20 cellular contexts compared by ENCODE assay signal in genomic region chr22:20261848-20262581, GRCh38. TPM values are rescaled to one million over a fixed set of nuclear protein-coding genes. Genes with fewer than 3 reads are reported as not detected.
A peak's percentile ranks its signal among the peaks of the same experiment; 100 is the strongest.
DNase-seq lines count a peak whose midpoint lies in the region; ATAC-seq, FAIRE-seq and TF ChIP-seq lines count a peak whose summit lies in the region.
"Had no signal": no experiment of that assay in that cellular context is flagged by ENCODE, and none has a peak within 500 bp of the region (broad histone marks: within the 10 kb centered on the region; RNA-seq: fewer than 3 reads in every experiment).

No MANE protein-coding gene starts in this region.

- peaks cover 4 to 98% (median 75%) of the 10 kb centered on the region in 10 experiments; a peak in 18 of 20 replicates for H3K4me1 ChIP-seq in BLaER1 treated with 17β-estradiol and CSF1 and Interleukin-3, amounts not matched to agents 10 nM and 100 nM
- H3K4me1 ChIP-seq in K562 (replicated peaks in 1 of 2; ENCODE audit: control insufficient read depth in 2 of 2, insufficient read depth in 2 of 2, low read length in 2 of 2) (peaks cover 6 to 68% of the 10 kb centered on the region in 2 experiments), spleen (peaks cover 0 to 80% (median 45%) of the 10 kb centered on the region in 6 donors)

- H3K36me3 Mint-ChIP-seq in glutamatergic neuron (ENCODE audit: unreplicated experiment), result no peaks in the 10 kb centered on the region
- H3K36me3 Mint-ChIP-seq: CD4-positive, CD25-positive, alpha-beta regulatory T cell; CD8-positive, alpha-beta memory T cell; IgD-negative memory B cell had no signal

- no peaks in the 10 kb centered on the region; a peak in 1 of 22 replicates for H3K27me3 ChIP-seq in BLaER1 treated with 17β-estradiol and CSF1 and Interleukin-3, amounts not matched to agents 10 nM and 100 nM
- H3K27me3 ChIP-seq in K562 (ENCODE audit: control insufficient read depth in 2 of 2, insufficient read depth in 2 of 2, low read length in 2 of 2) (peaks cover 7 to 61% of the 10 kb centered on the region in 2 experiments; a peak in 4 of 5 replicates), spleen (replicated peaks in 1 of 7) (peaks cover 0 to 7% (median under 1%) of the 10 kb centered on the region in 7 donors)

- CTCF ChIA-PET in K562 (lab: Yijun Ruan, JAX; ENCODE audit: low intra/inter-chr PET ratio), result no interaction called here

- TF ChIP-seq CTCF in K562 (IDR thresholded peaks at IDR 0.05 in 2 of 3, conservative IDR thresholded peaks at IDR 0.05 in 1 of 3; ENCODE audit: insufficient read depth in 2 of 3, low read depth in 1 of 3, low read length in 3 of 3) (no peak), glutamatergic neuron (IDR thresholded peaks at IDR 0.05; ENCODE audit: partially characterized antibody, unreplicated experiment) (no peak), spleen (IDR thresholded peaks at IDR 0.05 in 8 of 11, conservative IDR thresholded peaks at IDR 0.05 in 3 of 11) (no peak)

- H3K9ac ChIP-seq in BLaER1 treated with 17β-estradiol and CSF1 and Interleukin-3, amounts not matched to agents 10 nM and 100 nM, result peak overlapping the region in 3 of 11 experiments; percentile 38 to 46 (median 42); a peak in 2 of 22 replicates
- H3K9ac ChIP-seq in K562 (ENCODE audit: insufficient read depth in 1 of 2, low read depth in 2 of 2, low read length in 2 of 2), result peak overlapping the region in 1 of 2 experiments; percentile 18; a peak in 1 of 4 replicates
- H3K9ac ChIP-seq: GM23248 had no signal

- H3K36me3 ChIP-seq in BLaER1 treated with 17β-estradiol and CSF1 and Interleukin-3, amounts not matched to agents 10 nM and 100 nM, result peaks cover 0 to 8% (median 0%) of the 10 kb centered on the region in 11 experiments; a peak in 3 of 22 replicates
- H3K36me3 ChIP-seq in K562 (ENCODE audit: control insufficient read depth, insufficient read depth, low read length), result no peaks in the 10 kb centered on the region
- no peaks in the 10 kb centered on the region for H3K36me3 ChIP-seq in spleen
- H3K36me3 ChIP-seq: HAP-1 had no signal

- TF ChIP-seq RAD21 in K562 (CRISPR knock-in tag; conservative IDR thresholded peaks at IDR 0.05 in 1 of 2, IDR thresholded peaks at IDR 0.05 in 1 of 2), result no peak

- in situ Hi-C loops in K562 (cut with MboI), result no loop called here

- H3K27me3 Mint-ChIP-seq in glutamatergic neuron (ENCODE audit: unreplicated experiment), result peaks cover 4% of the 10 kb centered on the region

- peak overlapping the region; percentile 22 for H3K27ac Mint-ChIP-seq in glutamatergic neuron (ENCODE audit: unreplicated experiment)
- H3K27ac Mint-ChIP-seq: CD4-positive, CD25-positive, alpha-beta regulatory T cell; CD8-positive, alpha-beta memory T cell; IgD-negative memory B cell had no signal

- POLR2A ChIA-PET in K562 (lab: Yijun Ruan, JAX), result interaction anchor here (0.6 to 1.1 kb wide), 7 partner anchors 8 to 350 kb away, joined by 3 to 4 read pairs (median 3); no protein-coding TSS in a partner anchor

- ATAC-seq in K562, result peak; percentile 1; the same call in 1 of the 3 replicates
- ATAC-seq in HG02798 (IDR thresholded peaks at IDR 0.05; ENCODE audit: poor library complexity, unreplicated experiment), result no peak

- no peak overlapping the region for H3K4me3 ChIP-seq in BLaER1 treated with 17β-estradiol and CSF1 and Interleukin-3, amounts not matched to agents 10 nM and 100 nM
- no peak overlapping the region for H3K4me3 ChIP-seq in K562
- no peak overlapping the region for H3K4me3 ChIP-seq in spleen
- H3K4me3 ChIP-seq: GM23248, HAP-1 had no signal

- H3K4me2 ChIP-seq in BLaER1 treated with 17β-estradiol and CSF1 and Interleukin-3, amounts not matched to agents 10 nM and 100 nM, result peak overlapping the region in 8 of 11 experiments; percentile 69 to 99 (median 90); a peak in 16 of 22 replicates
- H3K4me2 ChIP-seq in K562 (ENCODE audit: insufficient read depth, low read length), result no peak overlapping the region

- BruUV-seq in K562 (replicated peaks; lab: Mats Ljungman, UMichigan), result no TSS peak

- peaks cover 6% of the 10 kb centered on the region for H3K9me1 ChIP-seq in K562 (ENCODE audit: control insufficient read depth, insufficient read depth, low read length)

- DNase-seq in K562 (ENCODE audit: extremely low read depth in 1 of 4, low spot score in 3 of 4) (peak in 1 of 4 experiments; percentile 36), glutamatergic neuron (no peak), spleen (no peak), NCI-H2227 treated with DMSO at 0.1 percent for 48 hours (lab: John Stamatoyannopoulos, UW) (no peak), NCI-H446 (lab: John Stamatoyannopoulos, UW) (no peak), iPS-NIHi11 (ENCODE audit: low spot score) (no peak)
- DNase-seq: 8988T; C1 segment of cervical spinal cord; CD4-positive, CD25-positive, alpha-beta regulatory T cell; CD8-positive, alpha-beta memory T cell; COR-L47; GDM1; GM23248; KG1 had no signal

- H3K4me3 Mint-ChIP-seq in glutamatergic neuron (ENCODE audit: unreplicated experiment), result peak overlapping the region; percentile 11
- H3K4me3 Mint-ChIP-seq: CD4-positive, CD25-positive, alpha-beta regulatory T cell; CD8-positive, alpha-beta memory T cell had no signal

- intact Hi-C loops in K562 (cut with micrococcal nuclease) (no loop called here), spleen (cut with DNase I; ENCODE audit: low total_unique reads) (no loop called here)

- no peaks in the 10 kb centered on the region for H3K9me3 ChIP-seq in BLaER1 treated with 17β-estradiol and CSF1 and Interleukin-3, amounts not matched to agents 10 nM and 100 nM (replicated peaks in 1 of 11)
- H3K9me3 ChIP-seq in K562 (replicated peaks; ENCODE audit: control insufficient read depth, insufficient read depth, low read depth, low read length) (no peaks in the 10 kb centered on the region), spleen (no peaks in the 10 kb centered on the region)
- H3K9me3 ChIP-seq: HAP-1 had no signal

- no peak for FAIRE-seq in K562 (lab: Jason Lieb, UNC)
- FAIRE-seq: GM12892, HTR-8/SVneo had no signal

- no peak for TF ChIP-seq EP300 in K562 (IDR thresholded peaks at IDR 0.05; ENCODE audit: low read length)

- H2AFZ ChIP-seq in K562 (ENCODE audit: low read depth, low read length), result no peak overlapping the region
- H2AFZ ChIP-seq: GM23248 had no signal

- peaks cover 10% of the 10 kb centered on the region for H3K4me1 Mint-ChIP-seq in glutamatergic neuron (ENCODE audit: low read depth, unreplicated experiment)

- H4K20me1 ChIP-seq in BLaER1 treated with 17β-estradiol and CSF1 and Interleukin-3, amounts not matched to agents 10 nM and 100 nM, result peaks cover 0 to 98% (median 28%) of the 10 kb centered on the region in 11 experiments; a peak in 15 of 22 replicates
- H4K20me1 ChIP-seq in K562 (replicated peaks; ENCODE audit: control insufficient read depth, insufficient read depth, low read length), result peaks cover 64% of the 10 kb centered on the region

- peak overlapping the region in 1 of 11 experiments; percentile 19; a peak in 2 of 22 replicates for H3K27ac ChIP-seq in BLaER1 treated with 17β-estradiol and CSF1 and Interleukin-3, amounts not matched to agents 10 nM and 100 nM
- H3K27ac ChIP-seq in K562 (ENCODE audit: extremely low read depth, low read depth, low read length) (no peak overlapping the region), spleen (peak overlapping the region in 5 of 8 donors; percentile 12 to 67 (median 53))
- H3K27ac ChIP-seq: GM23248 had no signal

- TF ChIP-seq POLR2A in K562 (conservative IDR thresholded peaks at IDR 0.05) (no peak), spleen (IDR thresholded peaks at IDR 0.05) (no peak)

- H3K9me3 Mint-ChIP-seq in glutamatergic neuron (ENCODE audit: unreplicated experiment), result peaks cover 4% of the 10 kb centered on the region
- H3K9me3 Mint-ChIP-seq: CD8-positive, alpha-beta memory T cell had no signal

- no peaks in the 10 kb centered on the region for H3K79me2 ChIP-seq in K562 (ENCODE audit: control insufficient read depth, insufficient read depth, low read length)

- WGBS in K562 (ENCODE audit: insufficient coverage, low coverage, missing lambda C conversion rate), result 7% methylated on average over 14 of the region's 14 CpGs
- WGBS in spleen, 5 donors, result 81 to 87% (median 85%) methylated on average over 14 of the region's 14 CpGs

RNA-seq across cellular contexts. Expression of gene RTN4R, which starts 6.1 kb away (rescaled TPM):
- 0.62 and 4.8 TPM in 2 replicates for total RNA-seq in K562 (2011; cell fraction: chromatin; rRNA removed; ENCODE audit: low replicate concordance)
- total RNA-seq in K562 (2011; cell fraction: nucleolus; rRNA removed), result 7.4 and 9.8 TPM in 2 replicates
- total RNA-seq in K562 (2011; cell fraction: nucleoplasm; rRNA removed), result 3.2 and 3.7 TPM in 2 replicates
- total RNA-seq in K562 (2014; rRNA removed) (1.5 and 2.3 TPM in 2 replicates), K562 (2014; rRNA removed; fragmentation: Illumina TruSeq; extraction: Trizol) (not detected in 2 replicates), K562 (2015; rRNA removed; fragmentation: Illumina TruSeq; extraction: Trizol) (0.41 and 0.43 TPM in 2 replicates), K562 (2021) (2.8 and 3.0 TPM in 2 replicates), glutamatergic neuron (ENCODE audit: unreplicated experiment) (38.3 TPM), spleen (10 to 100 TPM in 2 of 7 donors, 1 to 10 TPM in 5; 4.5 to 11.8 (median 7.0) TPM)
- polyA plus RNA-seq in K562 (2011; rRNA removed) (1.3 and 4.4 TPM in 2 replicates), K562 (2014; fragmentation: Illumina TruSeq; extraction: Trizol) (0.46 TPM in 1 of 2 replicates, not detected in the other), K562 (2014; fragmentation: Nextera tagmentation; extraction: Ambion mirVana) (under 1 TPM in 1 of 2 experiments, not detected in 1; 0.04 TPM), K562 (2014; rRNA removed) (1.2 and 2.3 TPM in 2 replicates), spleen (1 to 10 TPM; 1.5 to 6.5 (median 2.8) TPM)
- polyA plus RNA-seq in K562 (2011; cell fraction: cytosol; rRNA removed), result 5.9 and 9.9 TPM in 2 replicates
- 2.9 and 3.5 TPM in 2 replicates for polyA plus RNA-seq in K562 (2011; cell fraction: nucleus; rRNA removed)
- 2.9 and 4.6 TPM in 2 replicates for polyA plus RNA-seq in K562 (2012)
- polyA minus RNA-seq in K562 (2011; rRNA and poly(A)+ RNA removed), result 1.0 and 1.5 TPM in 2 replicates
- polyA minus RNA-seq in K562 (2011; cell fraction: cytosol; rRNA and poly(A)+ RNA removed), result 5.1 and 13.6 TPM in 2 replicates
- 0.40 and 1.3 TPM in 2 replicates for polyA minus RNA-seq in K562 (2011; cell fraction: nucleus; rRNA and poly(A)+ RNA removed)
- total RNA-seq: GM23248 had no signal
- polyA plus RNA-seq: IgD-negative memory B cell had no signal

RNA-seq across cellular contexts. Expression of gene DGCR6L, which starts 57.8 kb away (rescaled TPM):
- total RNA-seq in K562 (2011; cell fraction: chromatin; rRNA removed; ENCODE audit: low replicate concordance), result 5.8 and 25.8 TPM in 2 replicates
- total RNA-seq in K562 (2011; cell fraction: nucleolus; rRNA removed), result 37.9 and 39.6 TPM in 2 replicates
- 19.9 and 28.5 TPM in 2 replicates for total RNA-seq in K562 (2011; cell fraction: nucleoplasm; rRNA removed)
- total RNA-seq in K562 (2014; rRNA removed), result 151 and 163 TPM in 2 replicates
- 14.1 and 20.0 TPM in 2 replicates for total RNA-seq in K562 (2014; rRNA removed; fragmentation: Illumina TruSeq; extraction: Trizol)
- 78.1 and 78.6 TPM in 2 replicates for total RNA-seq in K562 (2015; rRNA removed; fragmentation: Illumina TruSeq; extraction: Trizol)
- total RNA-seq in K562 (2021), result 95.3 and 101 TPM in 2 replicates
- 51.0 and 88.0 TPM in 2 replicates for polyA plus RNA-seq in K562 (2011; rRNA removed)
- 116 and 204 TPM in 2 replicates for polyA plus RNA-seq in K562 (2011; cell fraction: cytosol; rRNA removed)
- 72.9 and 95.1 TPM in 2 replicates for polyA plus RNA-seq in K562 (2011; cell fraction: nucleus; rRNA removed)
- polyA plus RNA-seq in K562 (2012), result 80.6 and 161 TPM in 2 replicates
- polyA plus RNA-seq in K562 (2014; fragmentation: Illumina TruSeq; extraction: Trizol), result 40.4 and 66.5 TPM in 2 replicates
- polyA plus RNA-seq in K562 (2014; fragmentation: Nextera tagmentation; extraction: Ambion mirVana), result 1 to 10 TPM; 3.6 to 8.1 TPM
- polyA plus RNA-seq in K562 (2014; rRNA removed), result 113 and 117 TPM in 2 replicates
- 14.8 and 17.4 TPM in 2 replicates for polyA minus RNA-seq in K562 (2011; rRNA and poly(A)+ RNA removed)
- 35.4 and 39.9 TPM in 2 replicates for polyA minus RNA-seq in K562 (2011; cell fraction: cytosol; rRNA and poly(A)+ RNA removed)
- 29.2 and 43.1 TPM in 2 replicates for polyA minus RNA-seq in K562 (2011; cell fraction: nucleus; rRNA and poly(A)+ RNA removed)
- total RNA-seq in glutamatergic neuron (ENCODE audit: unreplicated experiment), result 24.1 TPM
- 10 to 100 TPM; 25.6 to 49.9 (median 32.4) TPM for total RNA-seq in spleen
- 10 to 100 TPM; 50.0 to 70.0 (median 66.1) TPM for polyA plus RNA-seq in spleen
